In the genomic region with DNA sequence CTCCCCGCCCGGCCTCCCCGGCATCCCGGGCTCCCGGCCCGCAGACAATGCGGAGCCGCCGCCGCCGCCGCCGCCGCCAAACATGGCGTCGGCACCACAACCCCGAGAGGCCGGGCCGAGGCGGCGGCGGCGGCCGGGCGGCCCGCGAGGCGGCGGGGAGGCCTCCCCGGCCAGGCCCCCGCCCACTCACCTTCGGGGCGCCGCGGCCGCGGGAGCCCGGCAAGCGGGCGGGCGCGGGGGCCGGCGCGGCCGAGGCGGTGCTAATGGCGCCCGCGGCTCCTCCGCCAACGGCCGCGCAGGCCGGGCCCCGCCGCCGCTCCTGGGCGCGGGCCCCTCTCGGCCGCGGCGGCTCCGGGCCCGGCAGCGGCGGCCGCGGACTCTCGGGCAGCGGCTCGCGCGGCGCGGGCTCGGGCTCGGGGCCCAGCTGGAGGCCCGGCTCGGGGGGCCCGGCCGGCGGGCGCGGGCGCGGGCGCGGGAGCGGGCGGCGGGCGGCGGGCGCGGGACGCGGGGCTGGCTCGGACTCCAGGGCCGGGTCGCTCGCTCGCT, we compare ENCODE assay signal across 8 cellular contexts. TPM values are rescaled to one million over a fixed set of nuclear protein-coding genes. Genes with fewer than 3 reads are reported as not detected.
A peak's percentile ranks its signal among the peaks of the same experiment; 100 is the strongest.
DNase-seq lines count a peak whose midpoint lies in the region; ATAC-seq and TF ChIP-seq lines count a peak whose summit lies in the region.

No MANE protein-coding gene starts in this region.

- H3K27ac ChIP-seq in C4-2B (peak overlapping the region; percentile 83), upper lobe of left lung (peak overlapping the region; percentile 89 to 98 (median 94))

- peak in 1 of 4 donors; percentile 3 for TF ChIP-seq POLR2A in upper lobe of left lung (IDR thresholded peaks at IDR 0.05)

- H3K36me3 Mint-ChIP-seq in activated naive CD8-positive, alpha-beta T cell treated with anti-CD3 and anti-CD28 coated beads, Interleukin-2, amount 50 U/mL, for 24 hours (ENCODE audit: low read depth), result peaks cover 22% of the 10 kb centered on the region

- H3K27ac Mint-ChIP-seq in activated naive CD8-positive, alpha-beta T cell treated with anti-CD3 and anti-CD28 coated beads, Interleukin-2, amount 50 U/mL, for 24 hours, result no peak overlapping the region

- no peak for DNase-seq in activated naive CD8-positive, alpha-beta T cell treated with anti-CD3 and anti-CD28 coated beads, Interleukin-2, amount 50 U/mL, for 24 hours
- no peak for DNase-seq in left lobe of liver (ENCODE audit: low spot score)
- DNase-seq in upper lobe of left lung, result no peak
- no peak for DNase-seq in DMS153 (lab: John Stamatoyannopoulos, UW)
- no peak for DNase-seq in retina

- no peaks in the 10 kb centered on the region for H3K9me3 ChIP-seq in upper lobe of left lung

- ATAC-seq in HG02759 (IDR thresholded peaks at IDR 0.05; ENCODE audit: unreplicated experiment) (peak; percentile 32), left lobe of liver (peak; percentile 19), upper lobe of left lung (ENCODE audit: low FRiP score in 2 of 2) (peak in 1 of 2 donors; percentile 46), GM19324 (IDR thresholded peaks at IDR 0.05; ENCODE audit: low FRiP score, unreplicated experiment) (no peak)
- ATAC-seq in activated naive CD8-positive, alpha-beta T cell treated with anti-CD3 and anti-CD28 coated beads, Interleukin-2, amount 50 U/mL, for 24 hours, result peak; percentile 5

- no peak for TF ChIP-seq EP300 in upper lobe of left lung (IDR thresholded peaks at IDR 0.05)

- peaks cover 22 to 36% (median 27%) of the 10 kb centered on the region in 4 donors for H3K4me1 ChIP-seq in upper lobe of left lung

- no peaks in the 10 kb centered on the region for H3K9me3 Mint-ChIP-seq in activated naive CD8-positive, alpha-beta T cell treated with anti-CD3 and anti-CD28 coated beads, Interleukin-2, amount 50 U/mL, for 24 hours

- H3K4me1 Mint-ChIP-seq in activated naive CD8-positive, alpha-beta T cell treated with anti-CD3 and anti-CD28 coated beads, Interleukin-2, amount 50 U/mL, for 24 hours, result peaks cover 47% of the 10 kb centered on the region

- peak overlapping the region; percentile 29 for H3K4me3 Mint-ChIP-seq in activated naive CD8-positive, alpha-beta T cell treated with anti-CD3 and anti-CD28 coated beads, Interleukin-2, amount 50 U/mL, for 24 hours

- WGBS in upper lobe of left lung, 2 donors, result 1% methylated on average over 50 of the region's 104 CpGs; no CpG with 5 or more reads in 1 of the 2 donors

- no peaks in the 10 kb centered on the region for H3K27me3 Mint-ChIP-seq in activated naive CD8-positive, alpha-beta T cell treated with anti-CD3 and anti-CD28 coated beads, Interleukin-2, amount 50 U/mL, for 24 hours

- no peaks in the 10 kb centered on the region for H3K27me3 ChIP-seq in upper lobe of left lung

- H3K4me3 ChIP-seq in upper lobe of left lung, result peak overlapping the region; percentile 63 to 97 (median 86)

- TF ChIP-seq CTCF in C4-2B (conservative IDR thresholded peaks at IDR 0.05) (no peak), upper lobe of left lung (IDR thresholded peaks at IDR 0.05) (no peak)

- peaks cover 12 to 23% (median 16%) of the 10 kb centered on the region in 4 donors for H3K36me3 ChIP-seq in upper lobe of left lung

RNA-seq across cellular contexts. Expression of a gene that starts 0.3 kb away (rescaled TPM):
- total RNA-seq in left lobe of liver, result 17.9 TPM
- 100 to 1,000 TPM in 1 of 6 donors, 10 to 100 TPM in 5; 38.9 to 141 (median 43.0) TPM for total RNA-seq in upper lobe of left lung

RNA-seq across cellular contexts. Expression of a gene that starts 26.3 kb away (rescaled TPM):
- total RNA-seq in left lobe of liver, result 4.7 TPM
- 10 to 100 TPM; 10.8 to 19.9 (median 15.5) TPM for total RNA-seq in upper lobe of left lung
